1 cellular context compared by ENCODE assay signal in genomic region chr19:4548238-4548584, GRCh38.
TF ChIP-seq lines count a peak whose summit lies in the region.

No MANE protein-coding gene starts in this region.

TF ChIP-seq in endothelial cell of umbilical vein, 7 proteins besides CTCF, POLR2A, EP300 and RAD21:
- TF ChIP-seq JUN (IDR thresholded peaks at IDR 0.05; ENCODE audit: borderline replicate concordance, insufficient read depth, insufficient read length, low read depth) (no peak), POLR2AphosphoS5 (IDR thresholded peaks at IDR 0.05; ENCODE audit: insufficient read depth, low read depth, low read length) (peak; percentile 17)
